Comparison of ENCODE assay signal across 18 cellular contexts in the genomic region with DNA sequence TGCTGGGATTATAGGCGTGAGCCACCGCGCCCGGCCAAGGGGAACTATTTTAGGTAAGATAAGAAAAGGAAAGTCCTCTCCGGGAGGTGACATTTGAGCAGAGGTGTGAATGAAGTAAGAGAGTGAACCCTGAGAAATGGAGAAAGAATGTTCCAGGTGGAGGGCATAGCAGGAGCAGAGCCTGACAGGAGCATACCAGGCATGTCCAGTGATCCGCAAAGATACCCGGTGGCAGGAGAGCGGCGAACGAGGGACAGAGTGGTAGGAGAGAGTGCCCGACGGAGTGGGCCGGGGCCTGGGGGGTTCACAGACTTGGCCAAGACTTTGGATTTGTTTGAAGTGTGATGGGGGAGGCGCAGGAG. TPM values are rescaled to one million over a fixed set of nuclear protein-coding genes. Genes with fewer than 3 reads are reported as not detected.
A peak's percentile ranks its signal among the peaks of the same experiment; 100 is the strongest.
DNase-seq lines count a peak whose midpoint lies in the region; ATAC-seq and TF ChIP-seq lines count a peak whose summit lies in the region.
"Had no signal": no experiment of that assay in that cellular context is flagged by ENCODE, and none has a peak within 500 bp of the region (broad histone marks: within the 10 kb centered on the region; RNA-seq: fewer than 3 reads in every experiment).

No MANE protein-coding gene starts in this region.

- peak overlapping the region; percentile 22 for H2AFZ ChIP-seq in mammary epithelial cell (ENCODE audit: low read depth, low read length)

- H3K27me3 ChIP-seq in mammary epithelial cell (ENCODE audit: insufficient read depth, low read length), result no peaks in the 10 kb centered on the region
- no peaks in the 10 kb centered on the region for H3K27me3 ChIP-seq in breast epithelium
- H3K27me3 ChIP-seq in mesendoderm (ENCODE audit: insufficient read depth, low read length, poor library complexity), result no peaks in the 10 kb centered on the region
- no peaks in the 10 kb centered on the region for H3K27me3 ChIP-seq in neutrophil
- H3K27me3 ChIP-seq: BLaER1 had no signal

- no peak overlapping the region for H3K18ac ChIP-seq in mesendoderm (ENCODE audit: low read length)

- H3K27ac ChIP-seq in mammary epithelial cell (ENCODE audit: insufficient read depth, low read depth, low read length), result no peak overlapping the region
- no peak overlapping the region for H3K27ac ChIP-seq in breast epithelium
- no peak overlapping the region for H3K27ac ChIP-seq in mesendoderm (ENCODE audit: low read depth, low read length)
- H3K27ac ChIP-seq in neutrophil, result peak overlapping the region; percentile 82
- H3K27ac ChIP-seq: 22Rv1, A549, BLaER1 had no signal

- no peak for TF ChIP-seq CTCF in mammary epithelial cell (conservative IDR thresholded peaks at IDR 0.05 in 1 of 2, IDR thresholded peaks at IDR 0.05 in 1 of 2; ENCODE audit: extremely low read depth in 1 of 2, insufficient read depth in 1 of 2, low read depth in 1 of 2, low read length in 2 of 2)
- TF ChIP-seq CTCF in breast epithelium (IDR thresholded peaks at IDR 0.05), result no peak
- no peak for TF ChIP-seq CTCF in neutrophil (IDR thresholded peaks at IDR 0.05)

- H3K79me2 ChIP-seq in mammary epithelial cell (ENCODE audit: insufficient read depth, low read length), result no peaks in the 10 kb centered on the region
- H3K79me2 ChIP-seq in mesendoderm (ENCODE audit: control insufficient read depth, insufficient read depth, low read length), result no peaks in the 10 kb centered on the region

- intact Hi-C loops in mammary epithelial cell (cut with micrococcal nuclease) (no loop called here), breast epithelium (cut with DNase I; ENCODE audit: low total_unique reads) (no loop called here)

- CTCF ChIA-PET in mammary epithelial cell (lab: Charles Lee; ENCODE audit: low non-redundant PET), result no interaction called here

- H3K36me3 ChIP-seq in mammary epithelial cell (ENCODE audit: insufficient read depth, low read length), result no peaks in the 10 kb centered on the region
- H3K36me3 ChIP-seq in breast epithelium, result no peaks in the 10 kb centered on the region
- H3K36me3 ChIP-seq in mesendoderm (ENCODE audit: control insufficient read depth, insufficient read depth, low read length), result no peaks in the 10 kb centered on the region
- H3K36me3 ChIP-seq in neutrophil, result no peaks in the 10 kb centered on the region
- H3K36me3 ChIP-seq: BLaER1 had no signal

- H3K9ac ChIP-seq in mammary epithelial cell (ENCODE audit: insufficient read depth, low read length), result no peak overlapping the region
- H3K9ac ChIP-seq in mesendoderm (ENCODE audit: low read length), result no peak overlapping the region
- H3K9ac ChIP-seq: BLaER1 had no signal

- H4K8ac ChIP-seq in mesendoderm (ENCODE audit: low read depth, low read length), result no peak overlapping the region

- H3K4me2 ChIP-seq in mammary epithelial cell (ENCODE audit: insufficient read depth, low read depth, low read length), result no peak overlapping the region
- H3K4me2 ChIP-seq in mesendoderm (ENCODE audit: low read length), result no peak overlapping the region
- H3K4me2 ChIP-seq: A549, BLaER1 had no signal

- H4K20me1 ChIP-seq in mammary epithelial cell (ENCODE audit: insufficient read depth, low read length), result no peaks in the 10 kb centered on the region
- H4K20me1 ChIP-seq: BLaER1 had no signal

- H2AK5ac ChIP-seq in mesendoderm (ENCODE audit: low read length), result no peak overlapping the region

- no peaks in the 10 kb centered on the region for H3K79me1 ChIP-seq in mesendoderm (ENCODE audit: low read length)

- H3K23ac ChIP-seq in mesendoderm (ENCODE audit: low read length), result no peak overlapping the region

- H2BK15ac ChIP-seq in mesendoderm (replicated peaks; ENCODE audit: low read depth), result no peak overlapping the region

- 43% methylated on average over 12 of the region's 14 CpGs for WGBS in mammary epithelial cell (ENCODE audit: low coverage, missing lambda C conversion rate)
- no CpG with 5 or more reads among the region's 14 CpGs for WGBS in mesendoderm (ENCODE audit: extremely low coverage, insufficient coverage, low lambda C conversion rate)

- dilution Hi-C loops in mammary epithelial cell (cut with HindIII; ENCODE audit: low sequenced_read_pairs), result loop anchor here (5.0 kb wide), 1 partner anchor 36 kb away; no protein-coding TSS in a partner anchor

- H3K4me3 ChIP-seq in mammary epithelial cell (replicated peaks in 1 of 3; ENCODE audit: insufficient read depth in 1 of 3, low read depth in 2 of 3, low read length in 3 of 3) (no peak overlapping the region), breast epithelium (no peak overlapping the region), mesendoderm (ENCODE audit: low read length) (no peak overlapping the region), neutrophil (ENCODE audit: low read depth in 1 of 2, low read length in 1 of 2) (no peak overlapping the region)
- H3K4me3 ChIP-seq: A549, BLaER1 had no signal

- TF ChIP-seq POLR2A in breast epithelium (IDR thresholded peaks at IDR 0.05), result no peak

- ATAC-seq in HG03045 (IDR thresholded peaks at IDR 0.05; ENCODE audit: unreplicated experiment), result no peak
- ATAC-seq in HG02885 (IDR thresholded peaks at IDR 0.05; ENCODE audit: poor library complexity, unreplicated experiment), result no peak
- ATAC-seq: A549; CD8-positive, alpha-beta T cell; HCT116 had no signal

- no peak overlapping the region for H4K5ac ChIP-seq in mesendoderm (ENCODE audit: low read length)

- no peak for DNase-seq in mammary epithelial cell
- DNase-seq in breast epithelium (ENCODE audit: low spot score in 2 of 2), result no peak
- peak; percentile 62 for DNase-seq in mesendoderm
- DNase-seq in SHP77 treated with DMSO at 0.1 percent for 48 hours (lab: John Stamatoyannopoulos, UW), result no peak
- DNase-seq: Calu3; CD8-positive, alpha-beta T cell; DMS79 treated with DMSO at 0.1 percent for 48 hours; GF-D8; GOT3; H7; HFFc6 had no signal

- H2BK120ac ChIP-seq in mesendoderm (ENCODE audit: low read depth, low read length), result no peak overlapping the region

- in situ Hi-C loops in mammary epithelial cell (cut with MboI; ENCODE audit: low sequenced_read_pairs in 2 of 2), result no loop called here

- no TSS peak for BruUV-seq in mammary epithelial cell (replicated peaks; lab: Mats Ljungman, UMichigan)

- H3K56ac ChIP-seq in mesendoderm (ENCODE audit: low read length), result no peak overlapping the region

- H3K9me3 ChIP-seq in mammary epithelial cell (replicated peaks; ENCODE audit: insufficient read depth, low read length) (no peaks in the 10 kb centered on the region), breast epithelium (no peaks in the 10 kb centered on the region), neutrophil (no peaks in the 10 kb centered on the region)
- H3K9me3 ChIP-seq: A549, BLaER1 had no signal

- H3K4me1 ChIP-seq in mammary epithelial cell (ENCODE audit: insufficient read depth, low read length), result peaks cover 14% of the 10 kb centered on the region
- no peaks in the 10 kb centered on the region for H3K4me1 ChIP-seq in breast epithelium
- H3K4me1 ChIP-seq in mesendoderm (ENCODE audit: control insufficient read depth, low read depth, low read length), result no peaks in the 10 kb centered on the region
- H3K4me1 ChIP-seq in neutrophil (ENCODE audit: control insufficient read depth in 1 of 2, insufficient read depth in 1 of 2, low read depth in 1 of 2, low read length in 1 of 2), result peaks cover 43 to 65% of the 10 kb centered on the region in 2 experiments
- H3K4me1 ChIP-seq: A549, BLaER1 had no signal

- no peak overlapping the region for H2BK5ac ChIP-seq in mesendoderm (ENCODE audit: low read length)

- no peak overlapping the region for H3K4ac ChIP-seq in mesendoderm (ENCODE audit: low read depth, low read length)

RNA-seq across cellular contexts. Expression of a gene that starts 7.9 kb away (rescaled TPM):
- total RNA-seq in mammary epithelial cell, result 100 to 1,000 TPM; 107 to 142 TPM
- 103 TPM for polyA plus RNA-seq in mammary epithelial cell
- 229 TPM for polyA minus RNA-seq in mammary epithelial cell
- total RNA-seq in breast epithelium, result 10 to 100 TPM; 12.5 to 43.0 (median 30.8) TPM
- polyA plus RNA-seq in mesendoderm (2013, experiment 1 of 2), result 22.5 TPM
- polyA plus RNA-seq in mesendoderm (2013, experiment 2 of 2), result 21.1 TPM

RNA-seq across cellular contexts. Expression of a gene that starts 49.4 kb away (rescaled TPM):
- total RNA-seq in mammary epithelial cell (100 to 1,000 TPM in 1 of 2 donors, 10 to 100 TPM in 1; 63.2 to 207 TPM), breast epithelium (100 to 1,000 TPM; 192 to 261 (median 204) TPM)
- 196 TPM for polyA plus RNA-seq in mammary epithelial cell
- polyA minus RNA-seq in mammary epithelial cell, result 114 TPM
- polyA plus RNA-seq in mesendoderm (2013, experiment 1 of 2), result 909 TPM
- 895 TPM for polyA plus RNA-seq in mesendoderm (2013, experiment 2 of 2)
